In genomic region chr12:41441180-41441579, GRCh38 we compare ENCODE assay signal across 26 cellular contexts.
"Had no signal": no experiment of that assay in that cellular context is flagged by ENCODE, and none has a peak within 500 bp of the region (broad histone marks: within the 10 kb centered on the region; RNA-seq: fewer than 3 reads in every experiment).

No MANE protein-coding gene starts in this region.

- ATAC-seq: natural killer cell treated with Interleukin-12 subunit alpha and Interleukin-12 subunit beta and Interleukin-15 and Interleukin-18, amount 100 ng/mL, for 72 hours; right cardiac atrium; sciatic nerve; stimulated activated naive B cell treated with anti-CD40 and anti-IgM and Interleukin-4, amounts not matched to agents 10 μg/mL and 1 μg/mL and 100 μg/mL, for 72 hours; stimulated activated naive CD8-positive, alpha-beta T cell treated with anti-CD3 and anti-CD28 coated beads, Interleukin-15, Interleukin-2, amounts not matched to agents 100 U/mL and 50 U/mL, for 24 hours had no signal

- H2AFZ ChIP-seq: hepatocyte had no signal

- FAIRE-seq: pancreas had no signal

- H3K4me1 ChIP-seq: left ventricle myocardium inferior, pancreas, prostate gland, testis, thyroid gland, transverse colon, upper lobe of left lung had no signal

- H3K79me2 ChIP-seq: hepatocyte had no signal

- H3K4me2 ChIP-seq: hepatocyte had no signal

- H3K27me3 ChIP-seq: hepatocyte, pancreas, stomach, testis, thyroid gland, transverse colon, upper lobe of left lung had no signal

- H3K9me3 ChIP-seq: left ventricle myocardium inferior, pancreas, prostate gland, stomach, testis, thyroid gland, transverse colon, upper lobe of left lung had no signal

- DNase-seq: islet precursor cell; left ventricle myocardium inferior; mesendoderm; naive B cell; nucleus accumbens; pancreas; posterior cingulate gyrus; retina; right cardiac atrium; stimulated activated CD4-positive, alpha-beta T cell treated with anti-CD3 and anti-CD28 coated beads, Interleukin-12 subunit alpha, Interleukin-12 subunit beta, amount 100 ng/mL, for 4 hours; stimulated activated CD4-positive, alpha-beta T cell treated with anti-CD3 and anti-CD28 coated beads, Interleukin-15, amount 100 ng/mL, for 24 hours; stimulated activated CD4-positive, alpha-beta T cell treated with anti-CD3 and anti-CD28 coated beads, Interleukin-2, amount 100 ng/mL, for 24 hours; stimulated activated CD4-positive, alpha-beta T cell treated with anti-CD3 and anti-CD28 coated beads, Interleukin-4, amount 100 ng/mL, for 1 hour; stimulated activated naive B cell treated with anti-CD40 and anti-IgM and Interleukin-4, amounts not matched to agents 10 μg/mL and 1 μg/mL and 100 μg/mL, for 72 hours; stimulated activated naive CD8-positive, alpha-beta T cell treated with anti-CD3 and anti-CD28 coated beads, Interleukin-15, Interleukin-2, amounts not matched to agents 100 U/mL and 50 U/mL, for 24 hours; stomach; testis; thyroid gland; transverse colon; upper lobe of left lung had no signal

- H3K27ac ChIP-seq: hepatocyte, left ventricle myocardium inferior, pancreas, prostate gland, skin epidermis, stomach, testis, thyroid gland, transverse colon, upper lobe of left lung had no signal

- H3K4me3 ChIP-seq: hepatocyte, left ventricle myocardium inferior, lung, pancreas, prostate gland, skin epidermis, stomach, testis, thyroid gland, transverse colon, upper lobe of left lung had no signal

- H3K36me3 ChIP-seq: left ventricle myocardium inferior, pancreas, prostate gland, stomach, thyroid gland, transverse colon, upper lobe of left lung had no signal
